ENCODE assay signal across 10 cellular contexts in genomic region chr9:108184941-108185340, GRCh38.
DNase-seq lines count a peak whose midpoint lies in the region; ATAC-seq and TF ChIP-seq lines count a peak whose summit lies in the region.
"Had no signal": no experiment of that assay in that cellular context is flagged by ENCODE, and none has a peak within 500 bp of the region (broad histone marks: within the 10 kb centered on the region; RNA-seq: fewer than 3 reads in every experiment).

No MANE protein-coding gene starts in this region.

- TF ChIP-seq CTCF in progenitor cell of endocrine pancreas (IDR thresholded peaks at IDR 0.05; ENCODE audit: unreplicated experiment), result no peak

- no peaks in the 10 kb centered on the region for H3K4me1 Mint-ChIP-seq in progenitor cell of endocrine pancreas (ENCODE audit: low read depth)
- H3K4me1 Mint-ChIP-seq in activated T-helper 1 cell treated with anti-CD3 and anti-CD28 coated beads, Interleukin-12 subunit alpha, Interleukin-12 subunit beta, Interleukin-2, Interleukin-4 antibody, amounts not matched to agents 30 ng/mL and 10 ng/mL and 1 ng/mL, durations not matched to agents 14 hours and 24 hours and 36 hours (ENCODE audit: low read depth), result no peaks in the 10 kb centered on the region
- H3K4me1 Mint-ChIP-seq: immature natural killer cell had no signal

- no peak overlapping the region for H3K4me3 Mint-ChIP-seq in progenitor cell of endocrine pancreas (ENCODE audit: low read depth)
- no peak overlapping the region for H3K4me3 Mint-ChIP-seq in activated T-helper 1 cell treated with anti-CD3 and anti-CD28 coated beads, Interleukin-12 subunit alpha, Interleukin-12 subunit beta, Interleukin-2, Interleukin-4 antibody, amounts not matched to agents 30 ng/mL and 10 ng/mL and 1 ng/mL, durations not matched to agents 14 hours and 24 hours and 36 hours
- H3K4me3 Mint-ChIP-seq: immature natural killer cell had no signal

- ATAC-seq in esophagus mucosa, result peak; percentile 83
- ATAC-seq in GM19395 (IDR thresholded peaks at IDR 0.05; ENCODE audit: unreplicated experiment), result no peak
- no peak for ATAC-seq in HG02763 (IDR thresholded peaks at IDR 0.05; ENCODE audit: unreplicated experiment)

- DNase-seq in CD1c-positive myeloid dendritic cell (ENCODE audit: extremely low spot score) (peak; percentile 31), NOMO-1 treated with DMSO at 0.1 percent for 48 hours (lab: John Stamatoyannopoulos, UW; ENCODE audit: unreplicated experiment) (peak; percentile 38), non-pigmented ciliary epithelial cell (ENCODE audit: low read depth) (peak; percentile 22), progenitor cell of endocrine pancreas (ENCODE audit: low spot score, unreplicated experiment) (no peak)
- no peak for DNase-seq in activated T-helper 1 cell treated with anti-CD3 and anti-CD28 coated beads, Interleukin-12 subunit alpha, Interleukin-12 subunit beta, Interleukin-2, Interleukin-4 antibody, amounts not matched to agents 30 ng/mL and 10 ng/mL and 1 ng/mL, durations not matched to agents 14 hours and 24 hours and 36 hours (ENCODE audit: low spot score)
- DNase-seq: immature natural killer cell; stimulated activated CD4-positive, alpha-beta T cell treated with anti-CD3 and anti-CD28 coated beads, Interleukin-4, amount 100 ng/mL, for 4 hours had no signal

- H3K36me3 Mint-ChIP-seq in progenitor cell of endocrine pancreas (ENCODE audit: insufficient read depth), result no peaks in the 10 kb centered on the region
- H3K36me3 Mint-ChIP-seq in activated T-helper 1 cell treated with anti-CD3 and anti-CD28 coated beads, Interleukin-12 subunit alpha, Interleukin-12 subunit beta, Interleukin-2, Interleukin-4 antibody, amounts not matched to agents 30 ng/mL and 10 ng/mL and 1 ng/mL, durations not matched to agents 14 hours and 24 hours and 36 hours (ENCODE audit: low read depth), result no peaks in the 10 kb centered on the region
- H3K36me3 Mint-ChIP-seq: immature natural killer cell had no signal

- H3K27me3 Mint-ChIP-seq in progenitor cell of endocrine pancreas, result peaks cover 80% of the 10 kb centered on the region
- no peaks in the 10 kb centered on the region for H3K27me3 Mint-ChIP-seq in activated T-helper 1 cell treated with anti-CD3 and anti-CD28 coated beads, Interleukin-12 subunit alpha, Interleukin-12 subunit beta, Interleukin-2, Interleukin-4 antibody, amounts not matched to agents 30 ng/mL and 10 ng/mL and 1 ng/mL, durations not matched to agents 14 hours and 24 hours and 36 hours (ENCODE audit: insufficient read depth)

- H3K9me3 Mint-ChIP-seq in progenitor cell of endocrine pancreas (ENCODE audit: low read depth), result no peaks in the 10 kb centered on the region
- no peaks in the 10 kb centered on the region for H3K9me3 Mint-ChIP-seq in activated T-helper 1 cell treated with anti-CD3 and anti-CD28 coated beads, Interleukin-12 subunit alpha, Interleukin-12 subunit beta, Interleukin-2, Interleukin-4 antibody, amounts not matched to agents 30 ng/mL and 10 ng/mL and 1 ng/mL, durations not matched to agents 14 hours and 24 hours and 36 hours

- no peak overlapping the region for H3K27ac Mint-ChIP-seq in progenitor cell of endocrine pancreas
- H3K27ac Mint-ChIP-seq in activated T-helper 1 cell treated with anti-CD3 and anti-CD28 coated beads, Interleukin-12 subunit alpha, Interleukin-12 subunit beta, Interleukin-2, Interleukin-4 antibody, amounts not matched to agents 30 ng/mL and 10 ng/mL and 1 ng/mL, durations not matched to agents 14 hours and 24 hours and 36 hours, result no peak overlapping the region
- H3K27ac Mint-ChIP-seq: immature natural killer cell had no signal

- intact Hi-C loops in activated T-helper 1 cell treated with anti-CD3 and anti-CD28 coated beads, Interleukin-12 subunit alpha, Interleukin-12 subunit beta, Interleukin-2, Interleukin-4 antibody, amounts not matched to agents 30 ng/mL and 10 ng/mL and 1 ng/mL, durations not matched to agents 14 hours and 24 hours and 36 hours (cut with micrococcal nuclease), result no loop called here

Comparison
In these comparisons a context has a peak if more than half of its experiments do, and no peak if none do; other contexts are left out.
1. DNase-seq: peak in CD1c-positive myeloid dendritic cell (single experiment), NOMO-1 treated with DMSO at 0.1 percent for 48 hours (single experiment) and non-pigmented ciliary epithelial cell (single experiment); none in progenitor cell of endocrine pancreas (single experiment) and activated T-helper 1 cell treated with anti-CD3 and anti-CD28 coated beads, Interleukin-12 subunit alpha, Interleukin-12 subunit beta, Interleukin-2, Interleukin-4 antibody, amounts not matched to agents 30 ng/mL and 10 ng/mL and 1 ng/mL, durations not matched to agents 14 hours and 24 hours and 36 hours (single experiment).